In the genomic region with DNA sequence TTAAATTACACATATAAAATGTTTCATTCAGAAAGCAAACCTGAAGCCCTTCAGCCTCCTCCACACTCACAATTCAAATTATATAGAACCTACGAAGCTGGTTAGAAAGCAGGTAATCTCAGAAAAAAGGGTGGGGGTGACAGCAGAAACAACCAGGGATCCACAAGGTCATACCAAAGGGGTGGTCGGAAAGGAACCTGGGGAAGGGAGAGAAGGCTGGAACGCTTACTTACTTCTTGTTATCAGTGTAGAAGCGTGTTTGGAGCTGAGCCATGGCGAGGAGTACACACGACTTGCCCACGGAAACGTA, we compare ENCODE assay signal across 8 cellular contexts. TPM values are rescaled to one million over a fixed set of nuclear protein-coding genes. Genes with fewer than 3 reads are reported as not detected.
A peak's percentile ranks its signal among the peaks of the same experiment; 100 is the strongest.
DNase-seq lines count a peak whose midpoint lies in the region; ATAC-seq and TF ChIP-seq lines count a peak whose summit lies in the region.

No MANE protein-coding gene starts in this region.

- no peaks in the 10 kb centered on the region for H3K27me3 Mint-ChIP-seq in activated T-helper 2 cell treated with anti-CD3 and anti-CD28 coated beads, Interferon-gamma antibody, Interleukin-2, Interleukin-4, amounts not matched to agents 10 μg/mL and 5 μg/mL and 100 μg/mL, durations not matched to agents 14 hours and 24 hours and 36 hours (ENCODE audit: low read depth)

- intact Hi-C loops in activated T-helper 2 cell treated with anti-CD3 and anti-CD28 coated beads, Interferon-gamma antibody, Interleukin-2, Interleukin-4, amounts not matched to agents 10 μg/mL and 5 μg/mL and 100 μg/mL, durations not matched to agents 14 hours and 24 hours and 36 hours (cut with micrococcal nuclease), result loop anchor here (1.0 to 5.0 kb wide), 5 partner anchors 38 to 644 kb away; partner anchors contain the start of genes FAM117B, NBEAL1 and NOP58
- intact Hi-C loops in testis (cut with DNase I; ENCODE audit: low total_unique reads), result no loop called here

- peak overlapping the region; percentile 79 to 97 (median 90) for H3K4me2 ChIP-seq in BLaER1 treated with 17β-estradiol and CSF1 and Interleukin-3, amounts not matched to agents 10 nM and 100 nM

- H3K9me3 Mint-ChIP-seq in activated T-helper 2 cell treated with anti-CD3 and anti-CD28 coated beads, Interferon-gamma antibody, Interleukin-2, Interleukin-4, amounts not matched to agents 10 μg/mL and 5 μg/mL and 100 μg/mL, durations not matched to agents 14 hours and 24 hours and 36 hours, result no peaks in the 10 kb centered on the region

- no peak for DNase-seq in activated T-helper 2 cell treated with anti-CD3 and anti-CD28 coated beads, Interferon-gamma antibody, Interleukin-2, Interleukin-4, amounts not matched to agents 10 μg/mL and 5 μg/mL and 100 μg/mL, durations not matched to agents 14 hours and 24 hours and 36 hours (ENCODE audit: low spot score)
- DNase-seq in iPS-NIHi7 (ENCODE audit: extremely low spot score) (peak; percentile 38), testis (no peak), kidney glomerular epithelial cell (lab: John Stamatoyannopoulos, UW) (no peak), OCI-M1 (lab: John Stamatoyannopoulos, UW) (no peak)

- H3K4me3 Mint-ChIP-seq in activated T-helper 2 cell treated with anti-CD3 and anti-CD28 coated beads, Interferon-gamma antibody, Interleukin-2, Interleukin-4, amounts not matched to agents 10 μg/mL and 5 μg/mL and 100 μg/mL, durations not matched to agents 14 hours and 24 hours and 36 hours (ENCODE audit: low read depth), result peak overlapping the region; percentile 95

- peak overlapping the region; percentile 75 to 89 (median 81) for H3K4me3 ChIP-seq in BLaER1 treated with 17β-estradiol and CSF1 and Interleukin-3, amounts not matched to agents 10 nM and 100 nM
- peak overlapping the region; percentile 66 to 75 for H3K4me3 ChIP-seq in testis

- H3K27me3 ChIP-seq in BLaER1 treated with 17β-estradiol and CSF1 and Interleukin-3, amounts not matched to agents 10 nM and 100 nM, result no peaks in the 10 kb centered on the region
- no peaks in the 10 kb centered on the region for H3K27me3 ChIP-seq in testis

- ATAC-seq in HG02571 (IDR thresholded peaks at IDR 0.05; ENCODE audit: unreplicated experiment), result peak; percentile 12
- ATAC-seq in HG03378 (IDR thresholded peaks at IDR 0.05; ENCODE audit: unreplicated experiment), result no peak

- TF ChIP-seq CTCF in testis (IDR thresholded peaks at IDR 0.05), result no peak

- peaks cover 27% of the 10 kb centered on the region for H3K4me1 Mint-ChIP-seq in activated T-helper 2 cell treated with anti-CD3 and anti-CD28 coated beads, Interferon-gamma antibody, Interleukin-2, Interleukin-4, amounts not matched to agents 10 μg/mL and 5 μg/mL and 100 μg/mL, durations not matched to agents 14 hours and 24 hours and 36 hours (ENCODE audit: low read depth)

- peaks cover 5 to 36% (median 26%) of the 10 kb centered on the region in 11 experiments for H3K36me3 ChIP-seq in BLaER1 treated with 17β-estradiol and CSF1 and Interleukin-3, amounts not matched to agents 10 nM and 100 nM
- H3K36me3 ChIP-seq in testis (ENCODE audit: low read depth, missing control alignments), result no peaks in the 10 kb centered on the region

- peak overlapping the region; percentile 98 for H3K27ac Mint-ChIP-seq in activated T-helper 2 cell treated with anti-CD3 and anti-CD28 coated beads, Interferon-gamma antibody, Interleukin-2, Interleukin-4, amounts not matched to agents 10 μg/mL and 5 μg/mL and 100 μg/mL, durations not matched to agents 14 hours and 24 hours and 36 hours

- peak overlapping the region; percentile 80 to 94 (median 89) for H3K9ac ChIP-seq in BLaER1 treated with 17β-estradiol and CSF1 and Interleukin-3, amounts not matched to agents 10 nM and 100 nM

- TF ChIP-seq POLR2A in testis (IDR thresholded peaks at IDR 0.05), result no peak

- H3K9me3 ChIP-seq in BLaER1 treated with 17β-estradiol and CSF1 and Interleukin-3, amounts not matched to agents 10 nM and 100 nM (replicated peaks in 1 of 11), result peaks cover 0 to 5% (median 4%) of the 10 kb centered on the region in 11 experiments; a peak in 12 of 22 replicates
- no peaks in the 10 kb centered on the region for H3K9me3 ChIP-seq in testis

- peak overlapping the region in 10 of 11 experiments; percentile 84 to 97 (median 91); a peak in 21 of 22 replicates for H3K27ac ChIP-seq in BLaER1 treated with 17β-estradiol and CSF1 and Interleukin-3, amounts not matched to agents 10 nM and 100 nM
- H3K27ac ChIP-seq in testis, result peak overlapping the region; percentile 86 to 89

- H3K36me3 Mint-ChIP-seq in activated T-helper 2 cell treated with anti-CD3 and anti-CD28 coated beads, Interferon-gamma antibody, Interleukin-2, Interleukin-4, amounts not matched to agents 10 μg/mL and 5 μg/mL and 100 μg/mL, durations not matched to agents 14 hours and 24 hours and 36 hours (ENCODE audit: low read depth), result peaks cover 29% of the 10 kb centered on the region

- H4K20me1 ChIP-seq in BLaER1 treated with 17β-estradiol and CSF1 and Interleukin-3, amounts not matched to agents 10 nM and 100 nM, result peaks cover 0 to 36% (median 19%) of the 10 kb centered on the region in 11 experiments; a peak in 11 of 22 replicates

- WGBS in testis, 2 donors, result 0% methylated on average over 8 of the region's 8 CpGs

- peaks cover 25 to 35% (median 31%) of the 10 kb centered on the region in 10 experiments for H3K4me1 ChIP-seq in BLaER1 treated with 17β-estradiol and CSF1 and Interleukin-3, amounts not matched to agents 10 nM and 100 nM
- H3K4me1 ChIP-seq in testis, result peaks cover 17% of the 10 kb centered on the region

RNA-seq across cellular contexts. Expression of gene WDR12, which starts 0.3 kb away (rescaled TPM):
- 128 and 139 TPM in 2 replicates for total RNA-seq in activated T-helper 2 cell treated with anti-CD3 and anti-CD28 coated beads, Interferon-gamma antibody, Interleukin-2, Interleukin-4, amounts not matched to agents 10 μg/mL and 5 μg/mL and 100 μg/mL, durations not matched to agents 14 hours and 24 hours and 36 hours
- total RNA-seq in testis, result 10 to 100 TPM; 17.1 to 17.2 TPM
- polyA plus RNA-seq in testis (ENCODE audit: insufficient read depth, low read depth, low replicate concordance), result 64.7 TPM

RNA-seq across cellular contexts. Expression of gene CARF, which starts 0.9 kb away (rescaled TPM):
- 4.6 and 5.0 TPM in 2 replicates for total RNA-seq in activated T-helper 2 cell treated with anti-CD3 and anti-CD28 coated beads, Interferon-gamma antibody, Interleukin-2, Interleukin-4, amounts not matched to agents 10 μg/mL and 5 μg/mL and 100 μg/mL, durations not matched to agents 14 hours and 24 hours and 36 hours
- total RNA-seq in testis, result 10 to 100 TPM; 24.2 to 37.9 TPM
- polyA plus RNA-seq in testis (ENCODE audit: insufficient read depth, low read depth, low replicate concordance), result 43.8 TPM

RNA-seq across cellular contexts. Expression of gene ICA1L, which starts 39.6 kb away (rescaled TPM):
- 6.2 and 8.0 TPM in 2 replicates for total RNA-seq in activated T-helper 2 cell treated with anti-CD3 and anti-CD28 coated beads, Interferon-gamma antibody, Interleukin-2, Interleukin-4, amounts not matched to agents 10 μg/mL and 5 μg/mL and 100 μg/mL, durations not matched to agents 14 hours and 24 hours and 36 hours
- 10 to 100 TPM; 36.0 to 41.8 TPM for total RNA-seq in testis
- 18.9 TPM for polyA plus RNA-seq in testis (ENCODE audit: insufficient read depth, low read depth, low replicate concordance)
